ENCODE assay signal across 24 cellular contexts in genomic region chr5:69219939-69220338, GRCh38.
"Had no signal": no experiment of that assay in that cellular context is flagged by ENCODE, and none has a peak within 500 bp of the region (broad histone marks: within the 10 kb centered on the region; RNA-seq: fewer than 3 reads in every experiment).

No MANE protein-coding gene starts in this region.

- H3K9me3 ChIP-seq: breast epithelium, SJSA1 had no signal

- H3K27ac Mint-ChIP-seq: activated B cell treated with CpG ODN at 0.5 μM for 24 hours; activated CD4-positive, alpha-beta T cell treated with anti-CD3 and anti-CD28 coated beads, Interleukin-2, amount 10 ng/mL, durations not matched to agents 24 days and 14 days; activated naive CD4-positive, alpha-beta T cell treated with anti-CD3 and anti-CD28 coated beads, Interleukin-2, amount 50 U/mL, for 24 hours; T-helper 1 cell treated with Interleukin-12 subunit alpha and Interleukin-12 subunit beta and Interleukin-4 antibody, amounts not matched to agents 30 μg/mL and 1 μg/mL, for 36 hours had no signal

- DNase-seq: activated B cell treated with CpG ODN at 0.5 μM for 24 hours; activated CD4-positive, alpha-beta T cell treated with anti-CD3 and anti-CD28 coated beads for 1 hour; activated CD4-positive, alpha-beta T cell treated with anti-CD3 and anti-CD28 coated beads, Interleukin-2, amount 10 ng/mL, durations not matched to agents 24 days and 14 days; activated CD4-positive, alpha-beta T cell treated with anti-CD3 and anti-CD28 coated beads, Interleukin-2, amount 50 U/mL, for 48 hours; activated CD8-positive, alpha-beta memory T cell treated with anti-CD3 and anti-CD28 coated beads, Interleukin-2, amount 50 U/mL, for 4 hours; activated naive CD4-positive, alpha-beta T cell; activated T-cell treated with anti-CD3 and anti-CD28 coated beads, Interleukin-2, amount 50 U/mL, for 72 hours; aorta; caudate nucleus; Karpas-422; MM.1S; NCI-H1105 treated with DMSO at 0.1 percent for 48 hours; NCI-H1436 treated with DMSO at 0.1 percent for 48 hours; NCI-H187; NCI-H2081; NCI-H510A treated with DMSO at 0.1 percent for 48 hours; NCI-H69; PC-3; SHP77 had no signal

- H3K27me3 ChIP-seq: breast epithelium, SJSA1 had no signal

- H3K4me3 ChIP-seq: breast epithelium, SJSA1 had no signal

- H3K4me3 Mint-ChIP-seq: T-helper 1 cell treated with Interleukin-12 subunit alpha and Interleukin-12 subunit beta and Interleukin-4 antibody, amounts not matched to agents 30 μg/mL and 1 μg/mL, for 36 hours had no signal

- ATAC-seq: activated T-cell treated with anti-CD3 and anti-CD28 coated beads, Interleukin-2, amount 50 U/mL, for 72 hours; PC-3; SK-N-SH treated with all-trans-retinoic acid at 6 μM for 48 hours had no signal

- H3K27ac ChIP-seq: breast epithelium, SJSA1 had no signal

- H3K36me3 ChIP-seq: breast epithelium had no signal

- H3K27me3 Mint-ChIP-seq: activated B cell treated with CpG ODN at 0.5 μM for 24 hours; activated CD4-positive, alpha-beta T cell treated with anti-CD3 and anti-CD28 coated beads, Interleukin-2, amount 10 ng/mL, durations not matched to agents 24 days and 14 days; activated naive CD4-positive, alpha-beta T cell treated with anti-CD3 and anti-CD28 coated beads, Interleukin-2, amount 50 U/mL, for 24 hours had no signal

- H3K9me3 Mint-ChIP-seq: activated B cell treated with CpG ODN at 0.5 μM for 24 hours; activated CD4-positive, alpha-beta T cell treated with anti-CD3 and anti-CD28 coated beads, Interleukin-2, amount 10 ng/mL, durations not matched to agents 24 days and 14 days; activated naive CD4-positive, alpha-beta T cell treated with anti-CD3 and anti-CD28 coated beads, Interleukin-2, amount 50 U/mL, for 24 hours; activated T-cell treated with anti-CD3 and anti-CD28 coated beads, Interleukin-2, amount 50 U/mL, for 72 hours; T-helper 1 cell treated with Interleukin-12 subunit alpha and Interleukin-12 subunit beta and Interleukin-4 antibody, amounts not matched to agents 30 μg/mL and 1 μg/mL, for 36 hours had no signal
